Comparison of ENCODE assay signal across 10 cellular contexts in the genomic region with DNA sequence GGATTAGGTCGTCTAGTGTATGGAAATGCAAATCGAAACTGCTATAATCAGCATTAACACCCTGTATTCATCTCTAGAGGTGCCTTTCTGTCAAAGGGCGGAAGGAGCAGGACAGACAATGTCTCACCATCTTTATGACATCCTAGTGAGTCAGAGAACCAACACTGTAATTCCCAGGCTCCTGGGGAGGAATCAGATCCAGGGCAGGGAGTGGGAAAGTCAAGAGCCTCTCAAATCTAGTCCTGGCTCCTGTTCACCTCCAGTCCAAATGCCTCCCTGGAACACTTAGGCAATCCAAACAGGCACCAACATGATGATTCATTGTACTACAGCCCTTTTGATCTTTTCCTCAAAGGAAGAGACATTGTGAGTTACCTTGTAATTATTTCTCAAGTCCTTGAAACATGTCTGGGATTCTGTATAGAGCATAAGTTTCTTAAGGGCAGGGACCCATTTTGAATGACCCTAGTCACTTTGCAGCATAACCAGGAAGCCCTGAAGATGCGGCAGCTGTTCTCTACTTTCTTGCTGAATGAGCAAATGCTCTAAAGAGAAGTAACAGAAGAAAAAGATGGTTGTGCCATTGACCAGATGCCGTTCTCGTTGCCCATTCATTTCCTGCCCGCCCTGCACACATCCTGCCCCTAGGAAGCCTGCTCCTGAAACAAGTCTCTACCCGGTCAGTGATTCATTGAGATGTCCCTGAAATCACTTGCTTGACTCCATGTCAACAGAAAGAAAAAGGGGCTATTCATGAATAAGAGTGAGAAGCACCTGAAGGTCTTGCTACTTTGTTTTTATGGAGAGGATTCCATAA.
DNase-seq lines count a peak whose midpoint lies in the region; ATAC-seq and TF ChIP-seq lines count a peak whose summit lies in the region.
"Had no signal": no experiment of that assay in that cellular context is flagged by ENCODE, and none has a peak within 500 bp of the region (broad histone marks: within the 10 kb centered on the region; RNA-seq: fewer than 3 reads in every experiment).

No MANE protein-coding gene starts in this region.

- H3K27ac Mint-ChIP-seq in activated naive CD8-positive, alpha-beta T cell treated with anti-CD3 and anti-CD28 coated beads for 36 hours = no peak overlapping the region

- POLR2A ChIA-PET in PC-9 (lab: Charles Lee; ENCODE audit: unreplicated experiment) = no interaction called here

- H3K9me3 ChIP-seq in PC-9 (ENCODE audit: insufficient read depth, low read depth) = no peaks in the 10 kb centered on the region

- H3K4me3 Mint-ChIP-seq in activated naive CD8-positive, alpha-beta T cell treated with anti-CD3 and anti-CD28 coated beads for 36 hours = no peak overlapping the region

- no TSS peak for BruUV-seq in PC-9 (replicated peaks; lab: Mats Ljungman, UMichigan)

- H2AFZ ChIP-seq in PC-9 = peak overlapping the region; percentile 40; the same call in 1 of the 2 replicates

- H3K27me3 Mint-ChIP-seq in activated naive CD8-positive, alpha-beta T cell treated with anti-CD3 and anti-CD28 coated beads for 36 hours = no peaks in the 10 kb centered on the region

- intact Hi-C loops in Right ventricle myocardium inferior (cut with DNase I) (no loop called here), left ventricle myocardium superior (cut with micrococcal nuclease) (no loop called here), PC-9 (cut with micrococcal nuclease; ENCODE audit: unreplicated experiment) (no loop called here)

- H3K36me3 Mint-ChIP-seq in activated naive CD8-positive, alpha-beta T cell treated with anti-CD3 and anti-CD28 coated beads for 36 hours = no peaks in the 10 kb centered on the region

- H3K9me3 Mint-ChIP-seq in activated naive CD8-positive, alpha-beta T cell treated with anti-CD3 and anti-CD28 coated beads for 36 hours = no peaks in the 10 kb centered on the region

- no peak for TF ChIP-seq CTCF in PC-9 (conservative IDR thresholded peaks at IDR 0.05)
- TF ChIP-seq CTCF in fibroblast of pulmonary artery (IDR thresholded peaks at IDR 0.05; ENCODE audit: low read length, missing control alignments) = no peak

- H4K20me1 ChIP-seq in PC-9 (ENCODE audit: insufficient read depth) = no peaks in the 10 kb centered on the region

- peaks cover 35% of the 10 kb centered on the region for H3K4me1 Mint-ChIP-seq in activated naive CD8-positive, alpha-beta T cell treated with anti-CD3 and anti-CD28 coated beads for 36 hours

- no peaks in the 10 kb centered on the region for H3K36me3 ChIP-seq in PC-9 (ENCODE audit: low read depth)

- no peaks in the 10 kb centered on the region for H3K27me3 ChIP-seq in PC-9 (ENCODE audit: insufficient read depth, low read depth)

- ATAC-seq in Right ventricle myocardium inferior (no peak), left ventricle myocardium superior (no peak), HG03039 (IDR thresholded peaks at IDR 0.05; ENCODE audit: unreplicated experiment) (no peak)

- H3K4me1 ChIP-seq in PC-9 (replicated peaks; ENCODE audit: insufficient read depth) = peaks cover 21% of the 10 kb centered on the region

- CTCF ChIA-PET in PC-9 (lab: Charles Lee) = no interaction called here

- no peaks in the 10 kb centered on the region for H3K9me2 ChIP-seq in PC-9 (ENCODE audit: insufficient read depth)

- H3K27ac ChIP-seq in PC-9 (peak overlapping the region; percentile 78), substantia nigra (ENCODE audit: low read depth, low read length, poor library complexity, severe bottlenecking) (no peak overlapping the region)

- H3K4me3 ChIP-seq in PC-9 (peak overlapping the region; percentile 33; the same call in 1 of the 2 replicates), fibroblast of pulmonary artery (replicated peaks; ENCODE audit: low read depth, low read length) (no peak overlapping the region)

- H3F3A ChIP-seq in PC-9 (ENCODE audit: insufficient read depth, low read depth) = peaks cover 27% of the 10 kb centered on the region

- DNase-seq in Right ventricle myocardium inferior (ENCODE audit: missing footprints) (peak; percentile 73), left ventricle myocardium superior (no peak), PC-9 (peak; percentile 40 to 86), fibroblast of pulmonary artery (ENCODE audit: low read depth) (peak; percentile 56), substantia nigra (lab: John Stamatoyannopoulos, UW) (no peak), NOMO-1 treated with DMSO at 0.1 percent for 48 hours (lab: John Stamatoyannopoulos, UW; ENCODE audit: unreplicated experiment) (no peak)
- DNase-seq in activated naive CD8-positive, alpha-beta T cell treated with anti-CD3 and anti-CD28 coated beads for 36 hours = no peak
- DNase-seq: activated CD4-positive, alpha-beta T cell treated with anti-CD3 and anti-CD28 coated beads, Interleukin-2, amount 50 U/mL, for 48 hours; midbrain had no signal

- H3K4me2 ChIP-seq in PC-9 = peak overlapping the region; percentile 60

- no peaks in the 10 kb centered on the region for H3K79me2 ChIP-seq in PC-9 (ENCODE audit: low read depth)

Comparison
In these comparisons a context has a peak if more than half of its experiments do, and no peak if none do; other contexts are left out.
1. DNase-seq: peak in Right ventricle myocardium inferior (single experiment), PC-9 (2 of 2) and fibroblast of pulmonary artery (single experiment); none in left ventricle myocardium superior (single experiment), activated naive CD8-positive, alpha-beta T cell treated with anti-CD3 and anti-CD28 coated beads for 36 hours (single experiment), substantia nigra (0 of 49) and NOMO-1 treated with DMSO at 0.1 percent for 48 hours (single experiment).